1 cellular context compared by ENCODE assay signal in the genomic region with DNA sequence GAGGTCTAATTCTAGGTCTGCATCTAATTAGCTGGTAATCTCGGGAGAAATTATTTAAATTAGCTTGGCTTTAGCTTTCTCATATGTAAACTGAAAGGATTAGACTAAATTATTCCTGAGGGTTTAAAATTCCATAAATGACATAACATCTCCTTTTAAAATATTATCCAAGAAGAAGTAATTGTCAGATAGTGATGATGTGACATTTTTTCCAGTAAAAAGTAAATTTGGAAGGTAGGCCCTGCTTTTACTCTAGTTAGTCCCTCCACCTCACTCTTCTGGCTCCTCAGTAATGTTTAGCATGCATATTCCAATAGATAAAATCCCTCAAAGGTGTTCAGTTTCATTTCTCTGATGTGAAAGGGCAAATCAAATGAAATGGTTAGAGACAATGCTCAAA.
TF ChIP-seq lines count a peak whose summit lies in the region.

No MANE protein-coding gene starts in this region.

TF ChIP-seq in HepG2, 621 proteins besides CTCF, POLR2A, EP300 and RAD21 (continued from another document):
- no peak for TF ChIP-seq ZNF142 (CRISPR knock-in tag; IDR thresholded peaks at IDR 0.05)
- TF ChIP-seq HDAC2 (CRISPR knock-in tag; IDR thresholded peaks at IDR 0.05): no peak
- no peak for TF ChIP-seq MZF1 (CRISPR knock-in tag; IDR thresholded peaks at IDR 0.05; ENCODE audit: borderline replicate concordance)
- TF ChIP-seq ZNF282 (IDR thresholded peaks at IDR 0.05; ENCODE audit: partially characterized antibody): no peak
- no peak for TF ChIP-seq ETS1 (CRISPR knock-in tag; IDR thresholded peaks at IDR 0.05)
- no peak for TF ChIP-seq ZFP36L2 (CRISPR knock-in tag; IDR thresholded peaks at IDR 0.05)
- TF ChIP-seq, protein P1, sequence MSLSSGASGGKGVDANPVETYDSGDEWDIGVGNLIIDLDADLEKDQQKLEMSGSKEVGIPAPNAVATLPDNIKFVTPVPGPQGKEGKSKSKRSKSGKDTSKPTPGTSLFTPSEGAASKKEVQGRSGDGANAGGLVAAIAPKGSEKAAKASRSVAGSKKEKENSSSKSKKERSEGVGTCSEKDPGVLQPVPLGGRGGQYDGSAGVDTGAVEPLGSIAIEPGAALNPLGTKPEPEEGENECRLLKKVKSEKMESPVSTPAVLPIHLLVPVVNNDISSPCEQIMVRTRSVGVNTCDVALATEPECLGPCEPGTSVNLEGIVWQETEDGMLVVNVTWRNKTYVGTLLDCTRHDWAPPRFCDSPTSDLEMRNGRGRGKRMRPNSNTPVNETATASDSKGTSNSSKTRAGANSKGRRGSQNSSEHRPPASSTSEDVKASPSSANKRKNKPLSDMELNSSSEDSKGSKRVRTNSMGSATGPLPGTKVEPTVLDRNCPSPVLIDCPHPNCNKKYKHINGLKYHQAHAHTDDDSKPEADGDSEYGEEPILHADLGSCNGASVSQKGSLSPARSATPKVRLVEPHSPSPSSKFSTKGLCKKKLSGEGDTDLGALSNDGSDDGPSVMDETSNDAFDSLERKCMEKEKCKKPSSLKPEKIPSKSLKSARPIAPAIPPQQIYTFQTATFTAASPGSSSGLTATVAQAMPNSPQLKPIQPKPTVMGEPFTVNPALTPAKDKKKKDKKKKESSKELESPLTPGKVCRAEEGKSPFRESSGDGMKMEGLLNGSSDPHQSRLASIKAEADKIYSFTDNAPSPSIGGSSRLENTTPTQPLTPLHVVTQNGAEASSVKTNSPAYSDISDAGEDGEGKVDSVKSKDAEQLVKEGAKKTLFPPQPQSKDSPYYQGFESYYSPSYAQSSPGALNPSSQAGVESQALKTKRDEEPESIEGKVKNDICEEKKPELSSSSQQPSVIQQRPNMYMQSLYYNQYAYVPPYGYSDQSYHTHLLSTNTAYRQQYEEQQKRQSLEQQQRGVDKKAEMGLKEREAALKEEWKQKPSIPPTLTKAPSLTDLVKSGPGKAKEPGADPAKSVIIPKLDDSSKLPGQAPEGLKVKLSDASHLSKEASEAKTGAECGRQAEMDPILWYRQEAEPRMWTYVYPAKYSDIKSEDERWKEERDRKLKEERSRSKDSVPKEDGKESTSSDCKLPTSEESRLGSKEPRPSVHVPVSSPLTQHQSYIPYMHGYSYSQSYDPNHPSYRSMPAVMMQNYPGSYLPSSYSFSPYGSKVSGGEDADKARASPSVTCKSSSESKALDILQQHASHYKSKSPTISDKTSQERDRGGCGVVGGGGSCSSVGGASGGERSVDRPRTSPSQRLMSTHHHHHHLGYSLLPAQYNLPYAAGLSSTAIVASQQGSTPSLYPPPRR (CRISPR knock-in tag; IDR thresholded peaks at IDR 0.05; ENCODE audit: borderline replicate concordance): no peak
- TF ChIP-seq ZC3H13 (CRISPR knock-in tag; IDR thresholded peaks at IDR 0.05): no peak
